In genomic region chr15:63093486-63094205, GRCh38 we compare ENCODE assay signal across 8 cellular contexts. TPM values are rescaled to one million over a fixed set of nuclear protein-coding genes. Genes with fewer than 3 reads are reported as not detected.
A peak's percentile ranks its signal among the peaks of the same experiment; 100 is the strongest.
DNase-seq lines count a peak whose midpoint lies in the region; ATAC-seq, FAIRE-seq and TF ChIP-seq lines count a peak whose summit lies in the region.

No MANE protein-coding gene starts in this region.

- peak; percentile 14 for FAIRE-seq in RCC 7860 (lab: Jason Lieb, UNC)

- peak; percentile 89 to 97 for ATAC-seq in activated T-cell treated with anti-CD3 and anti-CD28 coated beads, Interleukin-2, amount 50 U/mL, for 4 hours
- ATAC-seq in GM19455 (IDR thresholded peaks at IDR 0.05; ENCODE audit: unreplicated experiment): no peak

- no peak overlapping the region for H3K4me3 Mint-ChIP-seq in activated T-cell treated with anti-CD3 and anti-CD28 coated beads, Interleukin-2, amount 50 U/mL, for 4 hours
- no peak overlapping the region for H3K4me3 Mint-ChIP-seq in neural crest cell

- no peaks in the 10 kb centered on the region for H3K9me3 Mint-ChIP-seq in activated T-cell treated with anti-CD3 and anti-CD28 coated beads, Interleukin-2, amount 50 U/mL, for 4 hours
- no peaks in the 10 kb centered on the region for H3K9me3 Mint-ChIP-seq in neural crest cell

- H3K27ac Mint-ChIP-seq in neural crest cell (ENCODE audit: unreplicated experiment): no peak overlapping the region

- H3K4me1 Mint-ChIP-seq in activated T-cell treated with anti-CD3 and anti-CD28 coated beads, Interleukin-2, amount 50 U/mL, for 4 hours (ENCODE audit: low read depth): no peaks in the 10 kb centered on the region
- H3K4me1 Mint-ChIP-seq in neural crest cell: peaks cover 9% of the 10 kb centered on the region

- H2AFZ ChIP-seq in KMS-11 (ENCODE audit: low read depth): peak overlapping the region; percentile 27; the same call in 1 of the 2 replicates

- no peaks in the 10 kb centered on the region for H3K27me3 ChIP-seq in KMS-11 (ENCODE audit: insufficient read depth, low read depth)

- DNase-seq in GDM1 (lab: John Stamatoyannopoulos, UW) (peak; percentile 56), RCC 7860 (ENCODE audit: low spot score) (peak; percentile 63), fibroblast of peridontal ligament (ENCODE audit: extremely low read depth) (peak; percentile 79), neural crest cell (ENCODE audit: low read depth, low spot score) (peak; percentile 81), stromal cell of bone marrow (ENCODE audit: low read depth) (peak; percentile 43)
- DNase-seq in activated T-cell treated with anti-CD3 and anti-CD28 coated beads, Interleukin-2, amount 50 U/mL, for 4 hours: peak; percentile 60

- H3K4me1 ChIP-seq in KMS-11 (ENCODE audit: low read depth, poor library complexity, severe bottlenecking): no peaks in the 10 kb centered on the region

- H3K9ac ChIP-seq in KMS-11: no peak overlapping the region

- H3K4me3 ChIP-seq in KMS-11 (IDR thresholded peaks at IDR 0.05; ENCODE audit: insufficient read depth, low read depth, low read length): no peak overlapping the region

- no peaks in the 10 kb centered on the region for H3K36me3 ChIP-seq in KMS-11 (ENCODE audit: insufficient read depth)

- no peak overlapping the region for H3K4me2 ChIP-seq in KMS-11

- TF ChIP-seq CTCF in KMS-11 (conservative IDR thresholded peaks at IDR 0.05; ENCODE audit: low read depth, low read length): peak; percentile 85
- TF ChIP-seq CTCF in neural crest cell (conservative IDR thresholded peaks at IDR 0.05): peak; percentile 86

- no peak overlapping the region for H3K27ac ChIP-seq in KMS-11

- H3K36me3 Mint-ChIP-seq in activated T-cell treated with anti-CD3 and anti-CD28 coated beads, Interleukin-2, amount 50 U/mL, for 4 hours (ENCODE audit: insufficient read depth): no peaks in the 10 kb centered on the region
- no peaks in the 10 kb centered on the region for H3K36me3 Mint-ChIP-seq in neural crest cell (ENCODE audit: low read depth)

- no peaks in the 10 kb centered on the region for H4K20me1 ChIP-seq in KMS-11 (ENCODE audit: insufficient read depth)

- no peaks in the 10 kb centered on the region for H3K27me3 Mint-ChIP-seq in activated T-cell treated with anti-CD3 and anti-CD28 coated beads, Interleukin-2, amount 50 U/mL, for 4 hours (ENCODE audit: low read depth)
- no peaks in the 10 kb centered on the region for H3K27me3 Mint-ChIP-seq in neural crest cell (ENCODE audit: low read depth)

- no peaks in the 10 kb centered on the region for H3K79me2 ChIP-seq in KMS-11 (ENCODE audit: insufficient read depth, low read depth)

RNA-seq across cellular contexts. Expression of gene LACTB, which starts 28.0 kb away (rescaled TPM):
- 10 to 100 TPM; 13.6 to 16.5 (median 14.2) TPM for total RNA-seq in activated T-cell treated with anti-CD3 and anti-CD28 coated beads, Interleukin-2, amount 50 U/mL, for 4 hours
- 7.0 and 8.5 TPM in 2 replicates for total RNA-seq in neural crest cell

RNA-seq across cellular contexts. Expression of gene TPM1, which starts 51.1 kb away (rescaled TPM):
- 10 to 100 TPM in 1 of 3 donors, 1 to 10 TPM in 2; 9.5 to 11.4 (median 9.5) TPM for total RNA-seq in activated T-cell treated with anti-CD3 and anti-CD28 coated beads, Interleukin-2, amount 50 U/mL, for 4 hours
- 67.5 and 71.0 TPM in 2 replicates for total RNA-seq in neural crest cell
